Comparison of ENCODE assay signal across 9 cellular contexts in genomic region chr6:28634406-28634757, GRCh38.
DNase-seq lines count a peak whose midpoint lies in the region; ATAC-seq, FAIRE-seq and TF ChIP-seq lines count a peak whose summit lies in the region.
"Had no signal": no experiment of that assay in that cellular context is flagged by ENCODE, and none has a peak within 500 bp of the region (broad histone marks: within the 10 kb centered on the region; RNA-seq: fewer than 3 reads in every experiment).

No MANE protein-coding gene starts in this region.

- peak overlapping the region; percentile 63 to 71 for H3K4me3 Mint-ChIP-seq in activated T-cell treated with anti-CD3 and anti-CD28 coated beads, Interleukin-2, amount 50 U/mL, for 72 hours
- H3K4me3 Mint-ChIP-seq in activated naive CD8-positive, alpha-beta T cell treated with anti-CD3 and anti-CD28 coated beads, Interleukin-2, amount 10 ng/mL, durations not matched to agents 7 days and 5 days: peak overlapping the region; percentile 30

- no peak overlapping the region for H3K27ac Mint-ChIP-seq in activated T-cell treated with anti-CD3 and anti-CD28 coated beads, Interleukin-2, amount 50 U/mL, for 72 hours
- no peak overlapping the region for H3K27ac Mint-ChIP-seq in activated naive CD8-positive, alpha-beta T cell treated with anti-CD3 and anti-CD28 coated beads, Interleukin-2, amount 10 ng/mL, durations not matched to agents 7 days and 5 days

- TF ChIP-seq POLR2A in GM12892 (IDR thresholded peaks at IDR 0.05; ENCODE audit: low read depth, low read length): no peak

- no peak overlapping the region for H3K9ac ChIP-seq in iPS-20b (ENCODE audit: low read depth, low read length)
- no peak overlapping the region for H3K9ac ChIP-seq in subcutaneous abdominal adipose tissue (ENCODE audit: low read length in 5 of 5)

- peaks cover 92% of the 10 kb centered on the region for H3K27me3 Mint-ChIP-seq in activated T-cell treated with anti-CD3 and anti-CD28 coated beads, Interleukin-2, amount 50 U/mL, for 72 hours (ENCODE audit: low read depth)
- peaks cover 77% of the 10 kb centered on the region for H3K27me3 Mint-ChIP-seq in activated naive CD8-positive, alpha-beta T cell treated with anti-CD3 and anti-CD28 coated beads, Interleukin-2, amount 10 ng/mL, durations not matched to agents 7 days and 5 days

- H3K4me1 ChIP-seq in iPS-20b (ENCODE audit: insufficient read depth, low read length) (no peaks in the 10 kb centered on the region), subcutaneous abdominal adipose tissue (ENCODE audit: control insufficient read depth in 5 of 5, insufficient read depth in 5 of 5, low read length in 5 of 5) (peaks cover 2 to 16% (median 15%) of the 10 kb centered on the region in 5 donors)

- H3K27ac ChIP-seq in iPS-20b (ENCODE audit: low read length) (no peak overlapping the region), subcutaneous abdominal adipose tissue (ENCODE audit: low read depth, low read length) (no peak overlapping the region)
- H3K27ac ChIP-seq: tibial nerve had no signal

- no peak for ATAC-seq in activated T-cell treated with anti-CD3 and anti-CD28 coated beads, Interleukin-2, amount 50 U/mL, for 72 hours (replicated peaks in 1 of 2)
- ATAC-seq in activated naive CD8-positive, alpha-beta T cell treated with anti-CD3 and anti-CD28 coated beads, Interleukin-2, amount 10 ng/mL, durations not matched to agents 7 days and 5 days (ENCODE audit: low read depth): no peak

- DNase-seq in activated T-cell treated with anti-CD3 and anti-CD28 coated beads, Interleukin-2, amount 50 U/mL, for 72 hours: no peak
- no peak for DNase-seq in activated T-cell treated with anti-CD3 and anti-CD28 coated beads, Interleukin-2, amount 50 U/mL, for 1 hour
- DNase-seq in activated naive CD8-positive, alpha-beta T cell treated with anti-CD3 and anti-CD28 coated beads, Interleukin-2, amount 10 ng/mL, durations not matched to agents 7 days and 5 days: no peak
- DNase-seq in GM12892 (ENCODE audit: insufficient read length) (no peak), NCI-H146 (lab: John Stamatoyannopoulos, UW) (no peak)
- DNase-seq in activated CD4-positive, CD25-positive, alpha-beta regulatory T cell treated with anti-CD3 and anti-CD28 coated beads, Interleukin-2, amount 50 U/mL, for 72 hours: no peak

- H3K9me3 ChIP-seq in iPS-20b (ENCODE audit: insufficient read depth, low read depth, low read length) (no peaks in the 10 kb centered on the region), subcutaneous abdominal adipose tissue (ENCODE audit: control insufficient read depth in 5 of 5, low read length in 5 of 5) (peaks cover 0 to 2% (median 0%) of the 10 kb centered on the region in 5 donors)
- H3K9me3 ChIP-seq: tibial nerve had no signal

- H3K4me3 ChIP-seq in iPS-20b (ENCODE audit: low read length) (peak overlapping the region; percentile 82), subcutaneous abdominal adipose tissue (ENCODE audit: low read depth in 1 of 5, low read length in 5 of 5) (peak overlapping the region; percentile 43 to 91 (median 72))

- H3K27me3 ChIP-seq in iPS-20b (ENCODE audit: insufficient read depth, low read length) (peaks cover 61% of the 10 kb centered on the region), subcutaneous abdominal adipose tissue (ENCODE audit: control insufficient read depth in 5 of 5, insufficient read depth in 4 of 5, low read length in 5 of 5) (peaks cover 0 to 32% (median 19%) of the 10 kb centered on the region in 5 donors)

- FAIRE-seq in GM12892 (lab: Jason Lieb, UNC): no peak

- H3K36me3 ChIP-seq in iPS-20b (ENCODE audit: insufficient read depth, low read depth, low read length): no peaks in the 10 kb centered on the region
- no peaks in the 10 kb centered on the region for H3K36me3 ChIP-seq in subcutaneous abdominal adipose tissue (ENCODE audit: control insufficient read depth in 5 of 5, insufficient read depth in 5 of 5, low read length in 5 of 5)
- H3K36me3 ChIP-seq: tibial nerve had no signal

- POLR2A ChIA-PET in activated naive CD8-positive, alpha-beta T cell treated with anti-CD3 and anti-CD28 coated beads, Interleukin-2, amount 10 ng/mL, durations not matched to agents 7 days and 5 days (lab: Charles Lee): no interaction called here

- H3K4me1 Mint-ChIP-seq in activated T-cell treated with anti-CD3 and anti-CD28 coated beads, Interleukin-2, amount 50 U/mL, for 72 hours (ENCODE audit: low read depth): peaks cover 26% of the 10 kb centered on the region
- H3K4me1 Mint-ChIP-seq in activated naive CD8-positive, alpha-beta T cell treated with anti-CD3 and anti-CD28 coated beads, Interleukin-2, amount 10 ng/mL, durations not matched to agents 7 days and 5 days: peaks cover 16% of the 10 kb centered on the region

- H3K9me3 Mint-ChIP-seq in activated T-cell treated with anti-CD3 and anti-CD28 coated beads, Interleukin-2, amount 50 U/mL, for 72 hours: no peaks in the 10 kb centered on the region
- peaks cover 5% of the 10 kb centered on the region for H3K9me3 Mint-ChIP-seq in activated naive CD8-positive, alpha-beta T cell treated with anti-CD3 and anti-CD28 coated beads, Interleukin-2, amount 10 ng/mL, durations not matched to agents 7 days and 5 days

- peaks cover 2% of the 10 kb centered on the region in 2 donors for H3K36me3 Mint-ChIP-seq in activated T-cell treated with anti-CD3 and anti-CD28 coated beads, Interleukin-2, amount 50 U/mL, for 72 hours (ENCODE audit: insufficient read depth in 2 of 2)
- peaks cover 3% of the 10 kb centered on the region for H3K36me3 Mint-ChIP-seq in activated naive CD8-positive, alpha-beta T cell treated with anti-CD3 and anti-CD28 coated beads, Interleukin-2, amount 10 ng/mL, durations not matched to agents 7 days and 5 days
